Comparison of ENCODE assay signal across 10 cellular contexts in the genomic region with DNA sequence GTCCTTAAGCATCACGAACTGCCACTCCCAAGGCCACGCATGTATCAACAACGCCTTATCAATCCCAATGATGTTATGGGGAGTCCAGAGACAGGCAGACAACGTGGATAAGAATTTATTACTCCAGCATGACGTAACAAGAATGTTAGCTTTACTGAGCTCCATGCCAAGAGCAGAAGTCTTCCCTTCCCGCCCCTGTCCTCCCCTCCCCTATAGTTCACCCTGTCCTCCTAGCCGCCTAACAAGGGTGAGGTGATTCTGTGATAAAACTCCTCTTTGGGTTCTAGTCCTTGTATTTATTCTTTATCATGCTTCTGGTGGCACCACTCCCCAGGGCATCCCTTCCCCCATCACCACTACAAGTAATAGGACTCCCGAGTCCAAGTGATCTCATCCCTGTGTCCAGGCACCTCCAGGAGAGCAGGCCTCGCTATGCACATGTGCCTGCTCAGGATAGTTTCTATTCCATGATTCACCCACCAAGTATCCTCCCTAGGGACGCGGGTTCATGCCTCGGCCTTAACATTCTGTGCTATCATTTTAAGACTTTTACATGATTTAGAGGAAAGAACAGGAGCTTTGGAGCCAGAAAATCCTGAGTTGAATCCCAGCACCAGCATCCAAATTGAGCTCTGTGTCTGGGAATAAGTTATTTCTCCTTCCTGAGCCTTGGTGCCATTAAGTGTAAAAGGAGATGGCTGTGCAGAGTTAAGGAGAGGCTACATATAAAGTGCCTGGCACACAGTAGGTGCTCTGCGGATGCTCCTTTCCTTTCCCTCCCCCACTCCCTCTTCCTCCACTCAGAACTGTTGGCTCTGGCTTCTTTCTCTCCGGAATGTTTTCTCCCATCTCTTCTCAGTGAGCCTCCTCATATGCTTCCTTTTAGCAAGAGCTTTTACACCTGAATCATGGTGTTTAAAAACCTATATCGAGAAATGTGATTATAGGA. TPM values are rescaled to one million over a fixed set of nuclear protein-coding genes. Genes with fewer than 3 reads are reported as not detected.
A peak's percentile ranks its signal among the peaks of the same experiment; 100 is the strongest.
DNase-seq lines count a peak whose midpoint lies in the region; ATAC-seq and TF ChIP-seq lines count a peak whose summit lies in the region.
"Had no signal": no experiment of that assay in that cellular context is flagged by ENCODE, and none has a peak within 500 bp of the region (broad histone marks: within the 10 kb centered on the region; RNA-seq: fewer than 3 reads in every experiment).

No MANE protein-coding gene starts in this region.

- H3K9me3 ChIP-seq in Peyer's patch (no peaks in the 10 kb centered on the region), ovary (no peaks in the 10 kb centered on the region)
- H3K9me3 ChIP-seq in effector memory CD4-positive, alpha-beta T cell (ENCODE audit: control insufficient read depth, low read length), result no peaks in the 10 kb centered on the region
- H3K9me3 ChIP-seq: prostate gland had no signal

- TF ChIP-seq POLR2A in Peyer's patch (IDR thresholded peaks at IDR 0.05) (peak in 1 of 2 donors; percentile 29), ovary (IDR thresholded peaks at IDR 0.05) (no peak)

- H3K27me3 ChIP-seq in BJ (ENCODE audit: control insufficient read depth, insufficient read depth, low read length) (no peaks in the 10 kb centered on the region), Peyer's patch (no peaks in the 10 kb centered on the region), ovary (no peaks in the 10 kb centered on the region)
- no peaks in the 10 kb centered on the region for H3K27me3 ChIP-seq in effector memory CD4-positive, alpha-beta T cell (replicated peaks; ENCODE audit: control insufficient read depth, insufficient read depth, low read length, poor library complexity, severe bottlenecking)

- DNase-seq in BJ (ENCODE audit: low read depth) (peak; percentile 89), Peyer's patch (peak in 2 of 3 donors; percentile 69 to 87), fibroblast of mammary gland (ENCODE audit: low read depth) (peak; percentile 98), ovary (peak; percentile 67 to 84 (median 73)), HuH-7.5 (ENCODE audit: low spot score) (no peak), Calu3 (no peak)
- no peak for DNase-seq in effector memory CD4-positive, alpha-beta T cell
- DNase-seq: H9 had no signal

- H3K36me3 ChIP-seq in BJ (ENCODE audit: control insufficient read depth, insufficient read depth, low read length), result peaks cover 5% of the 10 kb centered on the region; the same call in 1 of the 2 replicates
- H3K36me3 ChIP-seq in Peyer's patch, result no peaks in the 10 kb centered on the region
- no peaks in the 10 kb centered on the region for H3K36me3 ChIP-seq in ovary
- H3K36me3 ChIP-seq in effector memory CD4-positive, alpha-beta T cell (ENCODE audit: control insufficient read depth, insufficient read depth, low read length), result no peaks in the 10 kb centered on the region
- H3K36me3 ChIP-seq: prostate gland had no signal

- peaks cover 7% of the 10 kb centered on the region for H3K9me3 Mint-ChIP-seq in Calu3 (ENCODE audit: low read depth, unreplicated experiment)

- ATAC-seq in HG02884 (IDR thresholded peaks at IDR 0.05; ENCODE audit: unreplicated experiment), result no peak

- TF ChIP-seq EP300 in ovary (IDR thresholded peaks at IDR 0.05), result no peak

- no peaks in the 10 kb centered on the region for H3K4me1 Mint-ChIP-seq in Calu3 (ENCODE audit: low read depth, unreplicated experiment)

- H3K27ac ChIP-seq in Peyer's patch (peak overlapping the region in 3 of 4 donors; percentile 52 to 86 (median 69)), ovary (peak overlapping the region in 1 of 2 donors; percentile 75)
- H3K27ac ChIP-seq in effector memory CD4-positive, alpha-beta T cell (ENCODE audit: insufficient read depth, low read length, poor library complexity, severe bottlenecking), result no peak overlapping the region
- H3K27ac ChIP-seq: prostate gland had no signal

- H3K36me3 Mint-ChIP-seq in Calu3 (ENCODE audit: insufficient read depth, unreplicated experiment), result no peaks in the 10 kb centered on the region

- H3K4me1 ChIP-seq in Peyer's patch, result peaks cover 0 to 14% (median 0%) of the 10 kb centered on the region in 4 donors
- H3K4me1 ChIP-seq in ovary (ENCODE audit: insufficient read depth), result peaks cover 3% of the 10 kb centered on the region
- no peaks in the 10 kb centered on the region for H3K4me1 ChIP-seq in effector memory CD4-positive, alpha-beta T cell (ENCODE audit: control insufficient read depth, insufficient read depth, low read length, poor library complexity, severe bottlenecking)
- H3K4me1 ChIP-seq: prostate gland had no signal

- 31 to 33% (median 32%) methylated on average over 15 of the region's 15 CpGs for WGBS in ovary, 3 donors

- no peak overlapping the region for H3K4me3 Mint-ChIP-seq in Calu3 (ENCODE audit: low read depth, unreplicated experiment)
- H3K4me3 Mint-ChIP-seq: H9 had no signal

- POLR2A ChIA-PET in BJ (lab: Charles Lee), result interaction anchor here (0.6 kb wide), 2 partner anchors 23 to 44 kb away, joined by 3 read pairs; no protein-coding TSS in a partner anchor

- H3K27ac Mint-ChIP-seq in Calu3 (ENCODE audit: unreplicated experiment), result no peak overlapping the region
- H3K27ac Mint-ChIP-seq: H9 had no signal

- CTCF ChIA-PET in BJ (lab: Yijun Ruan, JAX) (interaction anchor here (0.6 to 1.7 kb wide), 9 partner anchors 9 to 356 kb away, joined by 3 to 6 read pairs (median 3); no protein-coding TSS in a partner anchor), Calu3 (lab: Charles Lee) (interaction anchor here (0.6 to 1.5 kb wide), 3 partner anchors 20 to 424 kb away, joined by 3 to 4 read pairs (median 3); no protein-coding TSS in a partner anchor)

- no TSS peak for BruUV-seq in Calu3 (replicated peaks; lab: Mats Ljungman, UMichigan)

- H3K4me3 ChIP-seq in BJ (ENCODE audit: low read depth, low read length) (no peak overlapping the region), Peyer's patch (no peak overlapping the region), fibroblast of mammary gland (ENCODE audit: control insufficient read depth, low read depth, low read length) (no peak overlapping the region), ovary (no peak overlapping the region)
- H3K4me3 ChIP-seq in effector memory CD4-positive, alpha-beta T cell (ENCODE audit: insufficient read depth, low read depth, low read length, poor library complexity, severe bottlenecking), result no peak overlapping the region
- H3K4me3 ChIP-seq: prostate gland had no signal

- TF ChIP-seq CTCF in BJ (IDR thresholded peaks at IDR 0.05; ENCODE audit: insufficient read depth, low read depth, low read length), result no peak
- TF ChIP-seq CTCF in Peyer's patch (IDR thresholded peaks at IDR 0.05), result no peak
- no peak for TF ChIP-seq CTCF in fibroblast of mammary gland (conservative IDR thresholded peaks at IDR 0.05; ENCODE audit: control insufficient read depth, insufficient read depth, low read depth, low read length)
- no peak for TF ChIP-seq CTCF in ovary (IDR thresholded peaks at IDR 0.05)
- no peak for TF ChIP-seq CTCF in Calu3 (IDR thresholded peaks at IDR 0.05; ENCODE audit: unreplicated experiment)

- no peaks in the 10 kb centered on the region for H3K27me3 Mint-ChIP-seq in Calu3 (ENCODE audit: unreplicated experiment)

- intact Hi-C loops in ovary (cut with DNase I), result no loop called here
- intact Hi-C loops in Calu3 (cut with micrococcal nuclease; ENCODE audit: unreplicated experiment), result no loop called here

RNA-seq across cellular contexts. Expression of a gene that starts 15.3 kb away (rescaled TPM):
- polyA plus RNA-seq in BJ (2011; rRNA removed), result 44.3 and 47.2 TPM in 2 replicates
- polyA minus RNA-seq in BJ (2011; rRNA and poly(A)+ RNA removed), result 24.1 and 27.2 TPM in 2 replicates
- total RNA-seq in Peyer's patch, result 100 to 1,000 TPM in 3 of 4 donors, 10 to 100 TPM in 1; 14.0 to 177 (median 135) TPM
- total RNA-seq in ovary, result 10 to 100 TPM; 14.3 to 37.0 (median 31.2) TPM
- 10 to 100 TPM; 20.3 to 29.2 TPM for polyA plus RNA-seq in ovary
- 9.4 and 11.9 TPM in 2 replicates for total RNA-seq in Calu3 (2022)

Comparison
In these comparisons a context has a peak if more than half of its experiments do, and no peak if none do; other contexts are left out.
1. DNase-seq: peak in BJ (single experiment), Peyer's patch (2 of 3), fibroblast of mammary gland (single experiment) and ovary (5 of 5); none in HuH-7.5 (single experiment), Calu3 (single experiment) and effector memory CD4-positive, alpha-beta T cell (0 of 3).